12 cellular contexts compared by ENCODE assay signal in the genomic region with DNA sequence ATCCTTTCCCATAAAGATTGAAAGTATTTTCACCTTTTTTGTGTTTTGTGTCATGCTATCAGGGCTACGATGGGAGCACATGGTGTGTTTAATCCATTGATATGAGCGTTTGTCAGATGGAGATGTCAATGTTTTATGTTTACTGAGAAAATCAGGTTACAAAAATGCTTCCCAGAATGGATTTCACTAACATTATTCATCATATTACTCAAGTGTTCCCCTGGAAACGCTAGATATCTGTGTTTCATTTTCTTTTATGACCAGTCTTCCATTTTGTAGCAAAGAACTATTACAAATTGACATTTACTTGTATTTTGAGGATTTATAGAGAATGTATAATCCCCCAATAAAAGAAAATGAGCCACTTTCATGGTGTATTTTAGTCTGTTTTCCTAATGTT.
A peak's percentile ranks its signal among the peaks of the same experiment; 100 is the strongest.
DNase-seq lines count a peak whose midpoint lies in the region; ATAC-seq and TF ChIP-seq lines count a peak whose summit lies in the region.
"Had no signal": no experiment of that assay in that cellular context is flagged by ENCODE, and none has a peak within 500 bp of the region (broad histone marks: within the 10 kb centered on the region; RNA-seq: fewer than 3 reads in every experiment).

No MANE protein-coding gene starts in this region.

- H3K9me2 ChIP-seq in HCT116 (ENCODE audit: insufficient read depth): no peaks in the 10 kb centered on the region

- H3K9me3 ChIP-seq in HCT116 (ENCODE audit: control insufficient read depth in 1 of 2, insufficient read depth in 1 of 2, low read depth in 1 of 2, low read length in 2 of 2) (no peaks in the 10 kb centered on the region), thoracic aorta (no peaks in the 10 kb centered on the region), colonic mucosa (no peaks in the 10 kb centered on the region)

- H3K4me3 ChIP-seq in HCT116 (replicated peaks in 1 of 2; ENCODE audit: low read depth in 1 of 2, low read length in 2 of 2) (no peak overlapping the region), fibroblast of villous mesenchyme (ENCODE audit: low read depth, low read length) (no peak overlapping the region), thoracic aorta (peak overlapping the region; percentile 17), colonic mucosa (no peak overlapping the region)
- H3K4me3 ChIP-seq: SK-N-MC had no signal

- H3K9ac ChIP-seq in HCT116 (ENCODE audit: low read length) (no peak overlapping the region), colonic mucosa (ENCODE audit: low read depth in 2 of 2, low read length in 2 of 2) (no peak overlapping the region)

- no peak for TF ChIP-seq RAD21 in HCT116 (IDR thresholded peaks at IDR 0.05; ENCODE audit: low read depth)

- POLR2A ChIA-PET in HCT116 (lab: Charles Lee): no interaction called here

- no peak overlapping the region for H3K27ac ChIP-seq in HCT116 (ENCODE audit: low read depth, low read length)
- peak overlapping the region in 1 of 2 donors; percentile 68 for H3K27ac ChIP-seq in thoracic aorta
- no peak overlapping the region for H3K27ac ChIP-seq in colonic mucosa
- H3K27ac ChIP-seq: SK-N-MC had no signal

- peaks cover under 1 to 2% of the 10 kb centered on the region in 2 donors for H3K9me3 Mint-ChIP-seq in stimulated activated naive CD8-positive, alpha-beta T cell treated with anti-CD3 and anti-CD28 coated beads, Interleukin-15, amount 100 ng/mL, for 72 hours
- H3K9me3 Mint-ChIP-seq: CD4-positive, alpha-beta T cell had no signal

- no TSS peak for BruUV-seq in HCT116 (replicated peaks; lab: Mats Ljungman, UMichigan)

- no peaks in the 10 kb centered on the region for H4K20me1 ChIP-seq in HCT116 (ENCODE audit: insufficient read depth)

- H3K36me3 ChIP-seq in HCT116 (ENCODE audit: control insufficient read depth in 1 of 2, insufficient read depth in 2 of 2, low read length in 2 of 2): no peaks in the 10 kb centered on the region
- no peaks in the 10 kb centered on the region for H3K36me3 ChIP-seq in thoracic aorta
- H3K36me3 ChIP-seq in colonic mucosa: no peaks in the 10 kb centered on the region

- peak overlapping the region; percentile 38 for H2AFZ ChIP-seq in HCT116 (ENCODE audit: low read depth, low read length, poor library complexity, severe bottlenecking)

- H3K27me3 ChIP-seq in HCT116 (ENCODE audit: insufficient read depth, low read length): no peaks in the 10 kb centered on the region
- no peaks in the 10 kb centered on the region for H3K27me3 ChIP-seq in thoracic aorta (replicated peaks; ENCODE audit: insufficient read depth)
- no peaks in the 10 kb centered on the region for H3K27me3 ChIP-seq in colonic mucosa

- no peaks in the 10 kb centered on the region for H3K4me1 Mint-ChIP-seq in stimulated activated naive CD8-positive, alpha-beta T cell treated with anti-CD3 and anti-CD28 coated beads, Interleukin-15, amount 100 ng/mL, for 72 hours

- ATAC-seq in HCT116 (no peak), thoracic aorta (ENCODE audit: insufficient number of reproducible peaks, low FRiP score, low read depth) (no peak)
- no peak for ATAC-seq in stimulated activated naive CD8-positive, alpha-beta T cell treated with anti-CD3 and anti-CD28 coated beads, Interleukin-15, amount 100 ng/mL, for 72 hours

- intact Hi-C loops in HCT116 (cut with micrococcal nuclease) (no loop called here), colonic mucosa (cut with DNase I) (no loop called here)

- no peak overlapping the region for H3K4me2 ChIP-seq in HCT116 (ENCODE audit: low read length)

- H3K4me1 ChIP-seq in HCT116 (ENCODE audit: control insufficient read depth in 1 of 2, insufficient read depth in 2 of 2, low read length in 2 of 2) (peaks cover 0 to 4% of the 10 kb centered on the region in 2 experiments; a peak in 1 of 4 replicates), thoracic aorta (ENCODE audit: control insufficient read depth in 1 of 2, low read depth in 2 of 2) (peaks cover 6 to 11% of the 10 kb centered on the region in 2 donors), colonic mucosa (no peaks in the 10 kb centered on the region)

- H3K79me2 ChIP-seq in HCT116 (ENCODE audit: insufficient read depth, low read length): no peaks in the 10 kb centered on the region

- RAD21 ChIA-PET in HCT116 (lab: Charles Lee; ENCODE audit: low non-redundant PET in 1 of 2, low total read pairs in 2 of 2, uncharacterized antibody in 2 of 2, unreplicated experiment in 2 of 2): no interaction called here

- no peaks in the 10 kb centered on the region for H3K27me3 Mint-ChIP-seq in stimulated activated naive CD8-positive, alpha-beta T cell treated with anti-CD3 and anti-CD28 coated beads, Interleukin-15, amount 100 ng/mL, for 72 hours

- CTCF ChIA-PET in HCT116 (lab: Charles Lee): no interaction called here

- DNase-seq in HCT116 (ENCODE audit: low read depth, low spot score) (no peak), astrocyte of the hippocampus (ENCODE audit: low read depth, low spot score) (peak; percentile 21), fibroblast of villous mesenchyme (ENCODE audit: low read depth) (peak; percentile 81), thoracic aorta (ENCODE audit: low spot score) (no peak), H4 (ENCODE audit: low spot score) (no peak), superior temporal gyrus (ENCODE audit: extremely low spot score) (no peak), colonic mucosa (no peak)
- no peak for DNase-seq in stimulated activated naive CD8-positive, alpha-beta T cell treated with anti-CD3 and anti-CD28 coated beads, Interleukin-15, amount 100 ng/mL, for 72 hours
- DNase-seq: activated CD4-positive, CD25-positive, alpha-beta regulatory T cell; CD4-positive, alpha-beta T cell had no signal

- no peak overlapping the region for H3K4me3 Mint-ChIP-seq in stimulated activated naive CD8-positive, alpha-beta T cell treated with anti-CD3 and anti-CD28 coated beads, Interleukin-15, amount 100 ng/mL, for 72 hours
- H3K4me3 Mint-ChIP-seq: CD4-positive, alpha-beta T cell; stimulated activated naive CD8-positive, alpha-beta T cell treated with anti-CD3 and anti-CD28 coated beads, Interleukin-15, Interleukin-2, amounts not matched to agents 100 ng/mL and 50 ng/mL, for 24 hours had no signal

- no peak for TF ChIP-seq POLR2A in HCT116 (IDR thresholded peaks at IDR 0.05; ENCODE audit: borderline replicate concordance, extremely low read depth, insufficient read depth, insufficient read length)

- no peak for TF ChIP-seq CTCF in HCT116 (IDR thresholded peaks at IDR 0.05 in 2 of 3, conservative IDR thresholded peaks at IDR 0.05 in 1 of 3; ENCODE audit: borderline replicate concordance in 1 of 3, insufficient read depth in 1 of 3, low read depth in 2 of 3, low read length in 2 of 3)
- TF ChIP-seq CTCF in fibroblast of villous mesenchyme (IDR thresholded peaks at IDR 0.05; ENCODE audit: insufficient read depth, low read depth, low read length): no peak
- no peak for TF ChIP-seq CTCF in thoracic aorta (IDR thresholded peaks at IDR 0.05)
- TF ChIP-seq CTCF in colonic mucosa (IDR thresholded peaks at IDR 0.05): no peak

- H3K27ac Mint-ChIP-seq in stimulated activated naive CD8-positive, alpha-beta T cell treated with anti-CD3 and anti-CD28 coated beads, Interleukin-15, amount 100 ng/mL, for 72 hours: no peak overlapping the region
- H3K27ac Mint-ChIP-seq: CD4-positive, alpha-beta T cell; stimulated activated naive CD8-positive, alpha-beta T cell treated with anti-CD3 and anti-CD28 coated beads, Interleukin-15, Interleukin-2, amounts not matched to agents 100 ng/mL and 50 ng/mL, for 24 hours had no signal

TF ChIP-seq in HCT116, 20 proteins besides CTCF, POLR2A, EP300 and RAD21 (continues in another document):
- TF ChIP-seq ELF1 (IDR thresholded peaks at IDR 0.05; ENCODE audit: borderline replicate concordance, low read depth) (no peak), EGR1 (IDR thresholded peaks at IDR 0.05; ENCODE audit: low read depth) (no peak), EZH2 (IDR thresholded peaks at IDR 0.05) (no peak), YY1 (IDR thresholded peaks at IDR 0.05; ENCODE audit: extremely low read depth, insufficient replicate concordance, low read depth, low read length) (no peak), TCF7L2 (IDR thresholded peaks at IDR 0.05; ENCODE audit: borderline replicate concordance, extremely low read depth, insufficient read depth, insufficient read length) (no peak), JUND (IDR thresholded peaks at IDR 0.05) (no peak), SRF (IDR thresholded peaks at IDR 0.05; ENCODE audit: low read depth) (no peak), ZFX (IDR thresholded peaks at IDR 0.05) (no peak), SP1 (IDR thresholded peaks at IDR 0.05; ENCODE audit: low read depth) (no peak), FOSL1 (IDR thresholded peaks at IDR 0.05; ENCODE audit: low read depth) (no peak), CBX3 (IDR thresholded peaks at IDR 0.05; ENCODE audit: low read depth) (no peak), ZNF274 (IDR thresholded peaks at IDR 0.05; ENCODE audit: low read depth, low read length) (no peak)
- TF ChIP-seq, protein P1, sequence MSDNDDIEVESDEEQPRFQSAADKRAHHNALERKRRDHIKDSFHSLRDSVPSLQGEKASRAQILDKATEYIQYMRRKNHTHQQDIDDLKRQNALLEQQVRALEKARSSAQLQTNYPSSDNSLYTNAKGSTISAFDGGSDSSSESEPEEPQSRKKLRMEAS (IDR thresholded peaks at IDR 0.05): no peak
- TF ChIP-seq, protein P2, sequence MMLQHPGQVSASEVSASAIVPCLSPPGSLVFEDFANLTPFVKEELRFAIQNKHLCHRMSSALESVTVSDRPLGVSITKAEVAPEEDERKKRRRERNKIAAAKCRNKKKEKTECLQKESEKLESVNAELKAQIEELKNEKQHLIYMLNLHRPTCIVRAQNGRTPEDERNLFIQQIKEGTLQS (IDR thresholded peaks at IDR 0.05): no peak

Comparison
In these comparisons a context has a peak if more than half of its experiments do, and no peak if none do; other contexts are left out.
1. DNase-seq: peak in astrocyte of the hippocampus (single experiment) and fibroblast of villous mesenchyme (single experiment); none in HCT116 (single experiment), thoracic aorta (single experiment), H4 (single experiment), stimulated activated naive CD8-positive, alpha-beta T cell treated with anti-CD3 and anti-CD28 coated beads, Interleukin-15, amount 100 ng/mL, for 72 hours (0 of 2), superior temporal gyrus (single experiment) and colonic mucosa (single experiment).